In the genomic region with DNA sequence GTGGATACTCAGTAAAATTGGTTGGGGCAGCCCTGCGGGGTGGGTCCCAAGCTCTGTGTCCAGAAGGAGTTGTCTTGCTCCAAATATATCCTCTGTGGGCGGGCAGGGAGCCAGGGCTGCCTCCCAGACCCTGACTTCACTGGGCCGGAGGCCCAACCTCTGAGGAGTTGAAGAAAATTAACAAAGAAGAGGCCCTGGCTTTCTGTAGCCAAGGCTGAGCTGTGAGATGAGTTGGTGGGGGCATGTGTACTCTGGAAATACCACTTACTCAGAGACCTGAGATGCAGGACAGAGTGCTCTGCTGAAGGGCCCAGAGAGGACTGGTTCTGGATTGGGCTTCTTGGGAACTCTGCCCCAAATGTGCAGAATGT, we compare ENCODE assay signal across 8 cellular contexts.
DNase-seq lines count a peak whose midpoint lies in the region; ATAC-seq, FAIRE-seq and TF ChIP-seq lines count a peak whose summit lies in the region.

No MANE protein-coding gene starts in this region.

- no peak overlapping the region for H3K4me3 ChIP-seq in CD4-positive, CD25-positive, alpha-beta regulatory T cell (ENCODE audit: low read depth, low read length)
- H3K4me3 ChIP-seq in fibroblast of mammary gland (ENCODE audit: control insufficient read depth, low read depth, low read length) (no peak overlapping the region), osteoblast (ENCODE audit: insufficient read depth, low read length) (no peak overlapping the region)

- peak overlapping the region; percentile 33 for H3K4me2 ChIP-seq in osteoblast (ENCODE audit: insufficient read depth, low read length)

- no peak overlapping the region for H3K27ac ChIP-seq in CD4-positive, CD25-positive, alpha-beta regulatory T cell (ENCODE audit: insufficient read depth, low read length, poor library complexity, severe bottlenecking)
- H3K27ac ChIP-seq in osteoblast (ENCODE audit: low read depth, low read length) = peak overlapping the region; percentile 95

- H3K36me3 ChIP-seq in CD4-positive, CD25-positive, alpha-beta regulatory T cell (ENCODE audit: control insufficient read depth, insufficient read depth, low read length) = no peaks in the 10 kb centered on the region
- H3K36me3 ChIP-seq in osteoblast (ENCODE audit: insufficient read depth, low read length) = no peaks in the 10 kb centered on the region

- no peak overlapping the region for H2AFZ ChIP-seq in osteoblast (ENCODE audit: low read length)

- no peak for ATAC-seq in CD4-positive, CD25-positive, alpha-beta regulatory T cell (ENCODE audit: low read depth in 2 of 2)
- ATAC-seq in GM18873 (IDR thresholded peaks at IDR 0.05; ENCODE audit: low FRiP score, unreplicated experiment) (no peak), GM19452 (IDR thresholded peaks at IDR 0.05; ENCODE audit: unreplicated experiment) (no peak)

- peaks cover 17% of the 10 kb centered on the region for H3K79me2 ChIP-seq in osteoblast (ENCODE audit: insufficient read depth, low read length)

- no peaks in the 10 kb centered on the region for H3K9me3 ChIP-seq in CD4-positive, CD25-positive, alpha-beta regulatory T cell (ENCODE audit: control insufficient read depth in 2 of 2, low read length in 2 of 2)
- no peaks in the 10 kb centered on the region for H3K9me3 ChIP-seq in osteoblast (ENCODE audit: low read depth, low read length)

- no peaks in the 10 kb centered on the region for H3K27me3 ChIP-seq in CD4-positive, CD25-positive, alpha-beta regulatory T cell (ENCODE audit: control insufficient read depth, insufficient read depth, low read length)
- H3K27me3 ChIP-seq in osteoblast (ENCODE audit: insufficient read depth, low read length) = no peaks in the 10 kb centered on the region

- H3K27ac Mint-ChIP-seq in CD4-positive, CD25-positive, alpha-beta regulatory T cell = peak overlapping the region in 2 of 3 donors; percentile 77 to 93

- no peak for DNase-seq in CD4-positive, CD25-positive, alpha-beta regulatory T cell
- peak; percentile 51 for DNase-seq in RCC 7860 (ENCODE audit: low spot score)
- DNase-seq in fibroblast of mammary gland (ENCODE audit: low read depth) = peak; percentile 97
- DNase-seq in osteoblast (ENCODE audit: insufficient read length, low spot score, missing footprints) = peak; percentile 96
- no peak for DNase-seq in NCI-H748 (lab: John Stamatoyannopoulos, UW; ENCODE audit: unreplicated experiment)
- no peak for DNase-seq in NCI-H187 treated with DMSO at 0.1 percent for 48 hours (lab: John Stamatoyannopoulos, UW)

- H3K9me3 Mint-ChIP-seq in CD4-positive, CD25-positive, alpha-beta regulatory T cell = peaks cover 0 to 2% (median 0%) of the 10 kb centered on the region in 7 donors

- peaks cover 23% of the 10 kb centered on the region for H3K4me1 ChIP-seq in CD4-positive, CD25-positive, alpha-beta regulatory T cell (ENCODE audit: control insufficient read depth, insufficient read depth, low read length, poor library complexity, severe bottlenecking)
- peaks cover 49% of the 10 kb centered on the region for H3K4me1 ChIP-seq in osteoblast (ENCODE audit: insufficient read depth, low read length)

- peak; percentile 20 for FAIRE-seq in RCC 7860 (lab: Jason Lieb, UNC)

- H3K4me1 Mint-ChIP-seq in CD4-positive, CD25-positive, alpha-beta regulatory T cell = peaks cover 4 to 35% (median 24%) of the 10 kb centered on the region in 4 donors

- peak overlapping the region in 2 of 4 donors; percentile 13 to 15 for H3K4me3 Mint-ChIP-seq in CD4-positive, CD25-positive, alpha-beta regulatory T cell

- H4K20me1 ChIP-seq in osteoblast (ENCODE audit: insufficient read depth, low read length) = no peaks in the 10 kb centered on the region

- no peak for TF ChIP-seq CTCF in fibroblast of mammary gland (conservative IDR thresholded peaks at IDR 0.05; ENCODE audit: control insufficient read depth, insufficient read depth, low read depth, low read length)
- no peak for TF ChIP-seq CTCF in osteoblast (IDR thresholded peaks at IDR 0.05; ENCODE audit: extremely low read depth, low read depth, low read length)

- no peaks in the 10 kb centered on the region for H3K36me3 Mint-ChIP-seq in CD4-positive, CD25-positive, alpha-beta regulatory T cell

- no peaks in the 10 kb centered on the region for H3K27me3 Mint-ChIP-seq in CD4-positive, CD25-positive, alpha-beta regulatory T cell

Comparison
In these comparisons a context has a peak if more than half of its experiments do, and no peak if none do; other contexts are left out.
1. DNase-seq: peak in RCC 7860 (single experiment), fibroblast of mammary gland (single experiment) and osteoblast (single experiment); none in CD4-positive, CD25-positive, alpha-beta regulatory T cell (0 of 3), NCI-H748 (single experiment) and NCI-H187 treated with DMSO at 0.1 percent for 48 hours (single experiment).